7 cellular contexts compared by ENCODE assay signal in genomic region chr17:21738185-21738584, GRCh38. TPM values are rescaled to one million over a fixed set of nuclear protein-coding genes. Genes with fewer than 3 reads are reported as not detected.
"Had no signal": no experiment of that assay in that cellular context is flagged by ENCODE, and none has a peak within 500 bp of the region (broad histone marks: within the 10 kb centered on the region; RNA-seq: fewer than 3 reads in every experiment).

No MANE protein-coding gene starts in this region.

RNA-seq across cellular contexts. Expression of gene KCNJ18, which starts 45.9 kb away (rescaled TPM):
- total RNA-seq: M059J; Peyer's patch; Right ventricle myocardium superior; SJSA1; T-cell; T-helper 1 cell treated with Interleukin-12 subunit alpha and Interleukin-12 subunit beta and Interleukin-4 antibody, amounts not matched to agents 30 ng/mL and 1 ng/mL, for 36 hours had no signal
- polyA plus RNA-seq: SK-N-SH had no signal
